In the genomic region with DNA sequence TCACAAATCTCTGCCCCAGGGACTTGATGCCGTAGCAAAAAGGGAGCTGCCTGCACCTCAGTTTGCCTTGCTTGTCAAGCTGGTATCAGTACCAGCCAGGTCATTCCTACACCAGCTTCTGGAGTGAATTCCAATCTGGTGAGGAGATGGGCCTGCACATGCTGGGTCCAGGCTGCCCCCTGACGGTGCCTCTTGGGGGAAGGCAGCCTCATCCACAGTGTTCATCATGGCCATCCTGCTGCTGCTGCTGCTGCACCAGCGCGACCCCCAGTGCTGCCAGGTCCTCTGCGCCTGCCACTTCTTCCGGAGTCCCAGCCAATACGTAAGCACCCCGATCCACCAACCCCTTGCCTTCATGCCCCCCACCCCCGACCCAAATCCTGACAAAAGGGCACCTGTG, we compare ENCODE assay signal across 1 cellular context.
TF ChIP-seq lines count a peak whose summit lies in the region.

No MANE protein-coding gene starts in this region.

TF ChIP-seq in GM23338, 12 proteins besides CTCF, POLR2A, EP300 and RAD21 (continued from another document):
- TF ChIP-seq, protein P1, sequence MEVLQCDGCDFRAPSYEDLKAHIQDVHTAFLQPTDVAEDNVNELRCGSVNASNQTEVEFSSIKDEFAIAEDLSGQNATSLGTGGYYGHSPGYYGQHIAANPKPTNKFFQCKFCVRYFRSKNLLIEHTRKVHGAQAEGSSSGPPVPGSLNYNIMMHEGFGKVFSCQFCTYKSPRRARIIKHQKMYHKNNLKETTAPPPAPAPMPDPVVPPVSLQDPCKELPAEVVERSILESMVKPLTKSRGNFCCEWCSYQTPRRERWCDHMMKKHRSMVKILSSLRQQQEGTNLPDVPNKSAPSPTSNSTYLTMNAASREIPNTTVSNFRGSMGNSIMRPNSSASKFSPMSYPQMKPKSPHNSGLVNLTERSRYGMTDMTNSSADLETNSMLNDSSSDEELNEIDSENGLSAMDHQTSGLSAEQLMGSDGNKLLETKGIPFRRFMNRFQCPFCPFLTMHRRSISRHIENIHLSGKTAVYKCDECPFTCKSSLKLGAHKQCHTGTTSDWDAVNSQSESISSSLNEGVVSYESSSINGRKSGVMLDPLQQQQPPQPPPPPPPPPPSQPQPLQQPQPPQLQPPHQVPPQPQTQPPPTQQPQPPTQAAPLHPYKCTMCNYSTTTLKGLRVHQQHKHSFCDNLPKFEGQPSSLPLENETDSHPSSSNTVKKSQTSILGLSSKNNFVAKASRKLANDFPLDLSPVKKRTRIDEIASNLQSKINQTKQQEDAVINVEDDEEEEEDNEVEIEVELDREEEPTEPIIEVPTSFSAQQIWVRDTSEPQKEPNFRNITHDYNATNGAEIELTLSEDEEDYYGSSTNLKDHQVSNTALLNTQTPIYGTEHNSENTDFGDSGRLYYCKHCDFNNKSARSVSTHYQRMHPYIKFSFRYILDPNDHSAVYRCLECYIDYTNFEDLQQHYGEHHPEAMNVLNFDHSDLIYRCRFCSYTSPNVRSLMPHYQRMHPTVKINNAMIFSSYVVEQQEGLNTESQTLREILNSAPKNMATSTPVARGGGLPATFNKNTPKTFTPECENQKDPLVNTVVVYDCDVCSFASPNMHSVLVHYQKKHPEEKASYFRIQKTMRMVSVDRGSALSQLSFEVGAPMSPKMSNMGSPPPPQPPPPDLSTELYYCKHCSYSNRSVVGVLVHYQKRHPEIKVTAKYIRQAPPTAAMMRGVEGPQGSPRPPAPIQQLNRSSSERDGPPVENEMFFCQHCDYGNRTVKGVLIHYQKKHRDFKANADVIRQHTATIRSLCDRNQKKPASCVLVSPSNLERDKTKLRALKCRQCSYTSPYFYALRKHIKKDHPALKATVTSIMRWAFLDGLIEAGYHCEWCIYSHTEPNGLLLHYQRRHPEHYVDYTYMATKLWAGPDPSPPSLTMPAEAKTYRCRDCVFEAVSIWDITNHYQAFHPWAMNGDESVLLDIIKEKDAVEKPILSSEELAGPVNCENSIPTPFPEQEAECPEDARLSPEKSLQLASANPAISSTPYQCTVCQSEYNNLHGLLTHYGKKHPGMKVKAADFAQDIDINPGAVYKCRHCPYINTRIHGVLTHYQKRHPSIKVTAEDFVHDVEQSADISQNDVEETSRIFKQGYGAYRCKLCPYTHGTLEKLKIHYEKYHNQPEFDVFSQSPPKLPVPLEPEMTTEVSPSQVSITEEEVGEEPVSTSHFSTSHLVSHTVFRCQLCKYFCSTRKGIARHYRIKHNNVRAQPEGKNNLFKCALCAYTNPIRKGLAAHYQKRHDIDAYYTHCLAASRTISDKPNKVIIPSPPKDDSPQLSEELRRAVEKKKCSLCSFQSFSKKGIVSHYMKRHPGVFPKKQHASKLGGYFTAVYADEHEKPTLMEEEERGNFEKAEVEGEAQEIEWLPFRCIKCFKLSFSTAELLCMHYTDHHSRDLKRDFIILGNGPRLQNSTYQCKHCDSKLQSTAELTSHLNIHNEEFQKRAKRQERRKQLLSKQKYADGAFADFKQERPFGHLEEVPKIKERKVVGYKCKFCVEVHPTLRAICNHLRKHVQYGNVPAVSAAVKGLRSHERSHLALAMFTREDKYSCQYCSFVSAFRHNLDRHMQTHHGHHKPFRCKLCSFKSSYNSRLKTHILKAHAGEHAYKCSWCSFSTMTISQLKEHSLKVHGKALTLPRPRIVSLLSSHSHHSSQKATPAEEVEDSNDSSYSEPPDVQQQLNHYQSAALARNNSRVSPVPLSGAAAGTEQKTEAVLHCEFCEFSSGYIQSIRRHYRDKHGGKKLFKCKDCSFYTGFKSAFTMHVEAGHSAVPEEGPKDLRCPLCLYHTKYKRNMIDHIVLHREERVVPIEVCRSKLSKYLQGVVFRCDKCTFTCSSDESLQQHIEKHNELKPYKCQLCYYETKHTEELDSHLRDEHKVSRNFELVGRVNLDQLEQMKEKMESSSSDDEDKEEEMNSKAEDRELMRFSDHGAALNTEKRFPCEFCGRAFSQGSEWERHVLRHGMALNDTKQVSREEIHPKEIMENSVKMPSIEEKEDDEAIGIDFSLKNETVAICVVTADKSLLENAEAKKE (CRISPR knock-in tag; IDR thresholded peaks at IDR 0.05) = no peak
- TF ChIP-seq, protein P2, sequence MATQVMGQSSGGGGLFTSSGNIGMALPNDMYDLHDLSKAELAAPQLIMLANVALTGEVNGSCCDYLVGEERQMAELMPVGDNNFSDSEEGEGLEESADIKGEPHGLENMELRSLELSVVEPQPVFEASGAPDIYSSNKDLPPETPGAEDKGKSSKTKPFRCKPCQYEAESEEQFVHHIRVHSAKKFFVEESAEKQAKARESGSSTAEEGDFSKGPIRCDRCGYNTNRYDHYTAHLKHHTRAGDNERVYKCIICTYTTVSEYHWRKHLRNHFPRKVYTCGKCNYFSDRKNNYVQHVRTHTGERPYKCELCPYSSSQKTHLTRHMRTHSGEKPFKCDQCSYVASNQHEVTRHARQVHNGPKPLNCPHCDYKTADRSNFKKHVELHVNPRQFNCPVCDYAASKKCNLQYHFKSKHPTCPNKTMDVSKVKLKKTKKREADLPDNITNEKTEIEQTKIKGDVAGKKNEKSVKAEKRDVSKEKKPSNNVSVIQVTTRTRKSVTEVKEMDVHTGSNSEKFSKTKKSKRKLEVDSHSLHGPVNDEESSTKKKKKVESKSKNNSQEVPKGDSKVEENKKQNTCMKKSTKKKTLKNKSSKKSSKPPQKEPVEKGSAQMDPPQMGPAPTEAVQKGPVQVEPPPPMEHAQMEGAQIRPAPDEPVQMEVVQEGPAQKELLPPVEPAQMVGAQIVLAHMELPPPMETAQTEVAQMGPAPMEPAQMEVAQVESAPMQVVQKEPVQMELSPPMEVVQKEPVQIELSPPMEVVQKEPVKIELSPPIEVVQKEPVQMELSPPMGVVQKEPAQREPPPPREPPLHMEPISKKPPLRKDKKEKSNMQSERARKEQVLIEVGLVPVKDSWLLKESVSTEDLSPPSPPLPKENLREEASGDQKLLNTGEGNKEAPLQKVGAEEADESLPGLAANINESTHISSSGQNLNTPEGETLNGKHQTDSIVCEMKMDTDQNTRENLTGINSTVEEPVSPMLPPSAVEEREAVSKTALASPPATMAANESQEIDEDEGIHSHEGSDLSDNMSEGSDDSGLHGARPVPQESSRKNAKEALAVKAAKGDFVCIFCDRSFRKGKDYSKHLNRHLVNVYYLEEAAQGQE (IDR thresholded peaks at IDR 0.05; ENCODE audit: unreplicated experiment) = no peak
